In the genomic region with DNA sequence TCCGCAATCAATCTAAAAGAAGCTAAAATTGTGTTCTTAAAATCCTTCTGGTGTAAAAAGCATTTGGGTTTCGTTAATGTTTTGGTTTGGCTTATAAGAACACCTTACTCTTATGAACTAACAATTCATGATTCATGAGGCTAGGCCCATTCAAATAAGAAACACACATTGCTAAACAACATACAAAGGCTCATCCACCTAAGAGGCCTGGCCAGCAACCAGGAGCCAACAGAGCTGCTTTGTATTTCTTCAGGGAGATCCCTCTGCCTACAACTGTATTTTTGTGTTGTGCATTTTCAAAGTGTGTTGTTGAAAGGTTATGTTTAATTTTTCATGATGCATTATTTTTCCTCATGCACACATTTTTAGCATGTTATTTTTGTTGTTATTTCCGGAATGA, we compare ENCODE assay signal across 1 cellular context.
TF ChIP-seq lines count a peak whose summit lies in the region.

No MANE protein-coding gene starts in this region.

TF ChIP-seq in HepG2, 621 proteins besides CTCF, POLR2A, EP300 and RAD21 (continued from another document):
- TF ChIP-seq, protein P1, sequence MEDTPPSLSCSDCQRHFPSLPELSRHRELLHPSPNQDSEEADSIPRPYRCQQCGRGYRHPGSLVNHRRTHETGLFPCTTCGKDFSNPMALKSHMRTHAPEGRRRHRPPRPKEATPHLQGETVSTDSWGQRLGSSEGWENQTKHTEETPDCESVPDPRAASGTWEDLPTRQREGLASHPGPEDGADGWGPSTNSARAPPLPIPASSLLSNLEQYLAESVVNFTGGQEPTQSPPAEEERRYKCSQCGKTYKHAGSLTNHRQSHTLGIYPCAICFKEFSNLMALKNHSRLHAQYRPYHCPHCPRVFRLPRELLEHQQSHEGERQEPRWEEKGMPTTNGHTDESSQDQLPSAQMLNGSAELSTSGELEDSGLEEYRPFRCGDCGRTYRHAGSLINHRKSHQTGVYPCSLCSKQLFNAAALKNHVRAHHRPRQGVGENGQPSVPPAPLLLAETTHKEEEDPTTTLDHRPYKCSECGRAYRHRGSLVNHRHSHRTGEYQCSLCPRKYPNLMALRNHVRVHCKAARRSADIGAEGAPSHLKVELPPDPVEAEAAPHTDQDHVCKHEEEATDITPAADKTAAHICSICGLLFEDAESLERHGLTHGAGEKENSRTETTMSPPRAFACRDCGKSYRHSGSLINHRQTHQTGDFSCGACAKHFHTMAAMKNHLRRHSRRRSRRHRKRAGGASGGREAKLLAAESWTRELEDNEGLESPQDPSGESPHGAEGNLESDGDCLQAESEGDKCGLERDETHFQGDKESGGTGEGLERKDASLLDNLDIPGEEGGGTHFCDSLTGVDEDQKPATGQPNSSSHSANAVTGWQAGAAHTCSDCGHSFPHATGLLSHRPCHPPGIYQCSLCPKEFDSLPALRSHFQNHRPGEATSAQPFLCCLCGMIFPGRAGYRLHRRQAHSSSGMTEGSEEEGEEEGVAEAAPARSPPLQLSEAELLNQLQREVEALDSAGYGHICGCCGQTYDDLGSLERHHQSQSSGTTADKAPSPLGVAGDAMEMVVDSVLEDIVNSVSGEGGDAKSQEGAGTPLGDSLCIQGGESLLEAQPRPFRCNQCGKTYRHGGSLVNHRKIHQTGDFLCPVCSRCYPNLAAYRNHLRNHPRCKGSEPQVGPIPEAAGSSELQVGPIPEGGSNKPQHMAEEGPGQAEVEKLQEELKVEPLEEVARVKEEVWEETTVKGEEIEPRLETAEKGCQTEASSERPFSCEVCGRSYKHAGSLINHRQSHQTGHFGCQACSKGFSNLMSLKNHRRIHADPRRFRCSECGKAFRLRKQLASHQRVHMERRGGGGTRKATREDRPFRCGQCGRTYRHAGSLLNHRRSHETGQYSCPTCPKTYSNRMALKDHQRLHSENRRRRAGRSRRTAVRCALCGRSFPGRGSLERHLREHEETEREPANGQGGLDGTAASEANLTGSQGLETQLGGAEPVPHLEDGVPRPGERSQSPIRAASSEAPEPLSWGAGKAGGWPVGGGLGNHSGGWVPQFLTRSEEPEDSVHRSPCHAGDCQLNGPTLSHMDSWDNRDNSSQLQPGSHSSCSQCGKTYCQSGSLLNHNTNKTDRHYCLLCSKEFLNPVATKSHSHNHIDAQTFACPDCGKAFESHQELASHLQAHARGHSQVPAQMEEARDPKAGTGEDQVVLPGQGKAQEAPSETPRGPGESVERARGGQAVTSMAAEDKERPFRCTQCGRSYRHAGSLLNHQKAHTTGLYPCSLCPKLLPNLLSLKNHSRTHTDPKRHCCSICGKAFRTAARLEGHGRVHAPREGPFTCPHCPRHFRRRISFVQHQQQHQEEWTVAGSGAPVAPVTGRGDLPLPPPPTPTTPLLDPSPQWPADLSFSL (CRISPR knock-in tag; IDR thresholded peaks at IDR 0.05), result 0 out of 2 replicates have a peak, but pooled peaks have one; percentile 58
- TF ChIP-seq KAT8 (CRISPR knock-in tag; IDR thresholded peaks at IDR 0.05) (peak; percentile 35; the same call in 1 of the 2 replicates), DNMT3B (CRISPR knock-in tag; conservative IDR thresholded peaks at IDR 0.05) (no peak), WIZ (CRISPR knock-in tag; IDR thresholded peaks at IDR 0.05) (no peak), CCAR2 (optimal IDR thresholded peaks at IDR 0.05; ENCODE audit: low read depth, low read length) (no peak), ATAD3A (CRISPR knock-in tag; IDR thresholded peaks at IDR 0.05) (no peak), ZFX (CRISPR knock-in tag; IDR thresholded peaks at IDR 0.05; ENCODE audit: low read depth) (peak; percentile 25; the same call in 1 of the 2 replicates), ZNF572 (CRISPR knock-in tag; IDR thresholded peaks at IDR 0.05) (no peak), IRF2 (CRISPR knock-in tag; IDR thresholded peaks at IDR 0.05) (no peak), ZNF441 (CRISPR knock-in tag; IDR thresholded peaks at IDR 0.05; ENCODE audit: borderline replicate concordance) (no peak), KLF13 (CRISPR knock-in tag; IDR thresholded peaks at IDR 0.05) (no peak), FOXO1 (CRISPR knock-in tag; IDR thresholded peaks at IDR 0.05) (no peak), ERF (CRISPR knock-in tag; IDR thresholded peaks at IDR 0.05) (0 out of 2 replicates have a peak, but pooled peaks have one; percentile 20), THAP11 (CRISPR knock-in tag; IDR thresholded peaks at IDR 0.05) (peak; percentile 10; the same call in 1 of the 2 replicates), RBM22 (optimal IDR thresholded peaks at IDR 0.05; ENCODE audit: low read length) (peak; percentile 40), GLI4 (CRISPR knock-in tag; IDR thresholded peaks at IDR 0.05; ENCODE audit: borderline replicate concordance) (no peak), TAF1 (CRISPR knock-in tag; IDR thresholded peaks at IDR 0.05) (no peak)
- TF ChIP-seq, protein P2, sequence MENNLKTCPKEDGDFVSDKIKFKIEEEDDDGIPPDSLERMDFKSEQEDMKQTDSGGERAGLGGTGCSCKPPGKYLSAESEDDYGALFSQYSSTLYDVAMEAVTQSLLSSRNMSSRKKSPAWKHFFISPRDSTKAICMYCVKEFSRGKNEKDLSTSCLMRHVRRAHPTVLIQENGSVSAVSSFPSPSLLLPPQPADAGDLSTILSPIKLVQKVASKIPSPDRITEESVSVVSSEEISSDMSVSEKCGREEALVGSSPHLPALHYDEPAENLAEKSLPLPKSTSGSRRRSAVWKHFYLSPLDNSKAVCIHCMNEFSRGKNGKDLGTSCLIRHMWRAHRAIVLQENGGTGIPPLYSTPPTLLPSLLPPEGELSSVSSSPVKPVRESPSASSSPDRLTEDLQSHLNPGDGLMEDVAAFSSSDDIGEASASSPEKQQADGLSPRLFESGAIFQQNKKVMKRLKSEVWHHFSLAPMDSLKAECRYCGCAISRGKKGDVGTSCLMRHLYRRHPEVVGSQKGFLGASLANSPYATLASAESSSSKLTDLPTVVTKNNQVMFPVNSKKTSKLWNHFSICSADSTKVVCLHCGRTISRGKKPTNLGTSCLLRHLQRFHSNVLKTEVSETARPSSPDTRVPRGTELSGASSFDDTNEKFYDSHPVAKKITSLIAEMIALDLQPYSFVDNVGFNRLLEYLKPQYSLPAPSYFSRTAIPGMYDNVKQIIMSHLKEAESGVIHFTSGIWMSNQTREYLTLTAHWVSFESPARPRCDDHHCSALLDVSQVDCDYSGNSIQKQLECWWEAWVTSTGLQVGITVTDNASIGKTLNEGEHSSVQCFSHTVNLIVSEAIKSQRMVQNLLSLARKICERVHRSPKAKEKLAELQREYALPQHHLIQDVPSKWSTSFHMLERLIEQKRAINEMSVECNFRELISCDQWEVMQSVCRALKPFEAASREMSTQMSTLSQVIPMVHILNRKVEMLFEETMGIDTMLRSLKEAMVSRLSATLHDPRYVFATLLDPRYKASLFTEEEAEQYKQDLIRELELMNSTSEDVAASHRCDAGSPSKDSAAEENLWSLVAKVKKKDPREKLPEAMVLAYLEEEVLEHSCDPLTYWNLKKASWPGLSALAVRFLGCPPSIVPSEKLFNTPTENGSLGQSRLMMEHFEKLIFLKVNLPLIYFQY (CRISPR knock-in tag; IDR thresholded peaks at IDR 0.05; ENCODE audit: borderline replicate concordance), result no peak
- TF ChIP-seq, protein P3, sequence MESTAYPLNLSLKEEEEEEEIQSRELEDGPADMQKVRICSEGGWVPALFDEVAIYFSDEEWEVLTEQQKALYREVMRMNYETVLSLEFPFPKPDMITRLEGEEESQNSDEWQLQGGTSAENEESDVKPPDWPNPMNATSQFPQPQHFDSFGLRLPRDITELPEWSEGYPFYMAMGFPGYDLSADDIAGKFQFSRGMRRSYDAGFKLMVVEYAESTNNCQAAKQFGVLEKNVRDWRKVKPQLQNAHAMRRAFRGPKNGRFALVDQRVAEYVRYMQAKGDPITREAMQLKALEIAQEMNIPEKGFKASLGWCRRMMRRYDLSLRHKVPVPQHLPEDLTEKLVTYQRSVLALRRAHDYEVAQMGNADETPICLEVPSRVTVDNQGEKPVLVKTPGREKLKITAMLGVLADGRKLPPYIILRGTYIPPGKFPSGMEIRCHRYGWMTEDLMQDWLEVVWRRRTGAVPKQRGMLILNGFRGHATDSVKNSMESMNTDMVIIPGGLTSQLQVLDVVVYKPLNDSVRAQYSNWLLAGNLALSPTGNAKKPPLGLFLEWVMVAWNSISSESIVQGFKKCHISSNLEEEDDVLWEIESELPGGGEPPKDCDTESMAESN (CRISPR knock-in tag; conservative IDR thresholded peaks at IDR 0.05), result no peak
- TF ChIP-seq, protein P4, sequence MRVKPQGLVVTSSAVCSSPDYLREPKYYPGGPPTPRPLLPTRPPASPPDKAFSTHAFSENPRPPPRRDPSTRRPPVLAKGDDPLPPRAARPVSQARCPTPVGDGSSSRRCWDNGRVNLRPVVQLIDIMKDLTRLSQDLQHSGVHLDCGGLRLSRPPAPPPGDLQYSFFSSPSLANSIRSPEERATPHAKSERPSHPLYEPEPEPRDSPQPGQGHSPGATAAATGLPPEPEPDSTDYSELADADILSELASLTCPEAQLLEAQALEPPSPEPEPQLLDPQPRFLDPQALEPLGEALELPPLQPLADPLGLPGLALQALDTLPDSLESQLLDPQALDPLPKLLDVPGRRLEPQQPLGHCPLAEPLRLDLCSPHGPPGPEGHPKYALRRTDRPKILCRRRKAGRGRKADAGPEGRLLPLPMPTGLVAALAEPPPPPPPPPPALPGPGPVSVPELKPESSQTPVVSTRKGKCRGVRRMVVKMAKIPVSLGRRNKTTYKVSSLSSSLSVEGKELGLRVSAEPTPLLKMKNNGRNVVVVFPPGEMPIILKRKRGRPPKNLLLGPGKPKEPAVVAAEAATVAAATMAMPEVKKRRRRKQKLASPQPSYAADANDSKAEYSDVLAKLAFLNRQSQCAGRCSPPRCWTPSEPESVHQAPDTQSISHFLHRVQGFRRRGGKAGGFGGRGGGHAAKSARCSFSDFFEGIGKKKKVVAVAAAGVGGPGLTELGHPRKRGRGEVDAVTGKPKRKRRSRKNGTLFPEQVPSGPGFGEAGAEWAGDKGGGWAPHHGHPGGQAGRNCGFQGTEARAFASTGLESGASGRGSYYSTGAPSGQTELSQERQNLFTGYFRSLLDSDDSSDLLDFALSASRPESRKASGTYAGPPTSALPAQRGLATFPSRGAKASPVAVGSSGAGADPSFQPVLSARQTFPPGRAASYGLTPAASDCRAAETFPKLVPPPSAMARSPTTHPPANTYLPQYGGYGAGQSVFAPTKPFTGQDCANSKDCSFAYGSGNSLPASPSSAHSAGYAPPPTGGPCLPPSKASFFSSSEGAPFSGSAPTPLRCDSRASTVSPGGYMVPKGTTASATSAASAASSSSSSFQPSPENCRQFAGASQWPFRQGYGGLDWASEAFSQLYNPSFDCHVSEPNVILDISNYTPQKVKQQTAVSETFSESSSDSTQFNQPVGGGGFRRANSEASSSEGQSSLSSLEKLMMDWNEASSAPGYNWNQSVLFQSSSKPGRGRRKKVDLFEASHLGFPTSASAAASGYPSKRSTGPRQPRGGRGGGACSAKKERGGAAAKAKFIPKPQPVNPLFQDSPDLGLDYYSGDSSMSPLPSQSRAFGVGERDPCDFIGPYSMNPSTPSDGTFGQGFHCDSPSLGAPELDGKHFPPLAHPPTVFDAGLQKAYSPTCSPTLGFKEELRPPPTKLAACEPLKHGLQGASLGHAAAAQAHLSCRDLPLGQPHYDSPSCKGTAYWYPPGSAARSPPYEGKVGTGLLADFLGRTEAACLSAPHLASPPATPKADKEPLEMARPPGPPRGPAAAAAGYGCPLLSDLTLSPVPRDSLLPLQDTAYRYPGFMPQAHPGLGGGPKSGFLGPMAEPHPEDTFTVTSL (CRISPR knock-in tag; IDR thresholded peaks at IDR 0.05; ENCODE audit: borderline replicate concordance), result no peak
- TF ChIP-seq, protein P5, sequence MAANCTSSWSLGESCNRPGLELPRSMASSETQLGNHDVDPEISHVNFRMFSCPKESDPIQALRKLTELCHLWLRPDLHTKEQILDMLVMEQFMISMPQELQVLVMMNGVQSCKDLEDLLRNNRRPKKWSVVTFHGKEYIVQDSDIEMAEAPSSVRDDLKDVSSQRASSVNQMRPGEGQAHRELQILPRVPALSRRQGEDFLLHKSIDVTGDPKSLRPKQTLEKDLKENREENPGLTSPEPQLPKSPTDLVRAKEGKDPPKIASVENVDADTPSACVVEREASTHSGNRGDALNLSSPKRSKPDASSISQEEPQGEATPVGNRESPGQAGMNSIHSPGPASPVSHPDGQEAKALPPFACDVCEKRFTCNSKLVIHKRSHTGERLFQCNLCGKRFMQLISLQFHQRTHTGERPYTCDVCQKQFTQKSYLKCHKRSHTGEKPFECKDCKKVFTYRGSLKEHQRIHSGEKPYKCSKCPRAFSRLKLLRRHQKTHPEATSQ (CRISPR knock-in tag; IDR thresholded peaks at IDR 0.05; ENCODE audit: borderline replicate concordance), result 0 out of 2 replicates have a peak, but pooled peaks have one; percentile 19
- TF ChIP-seq, protein P6, sequence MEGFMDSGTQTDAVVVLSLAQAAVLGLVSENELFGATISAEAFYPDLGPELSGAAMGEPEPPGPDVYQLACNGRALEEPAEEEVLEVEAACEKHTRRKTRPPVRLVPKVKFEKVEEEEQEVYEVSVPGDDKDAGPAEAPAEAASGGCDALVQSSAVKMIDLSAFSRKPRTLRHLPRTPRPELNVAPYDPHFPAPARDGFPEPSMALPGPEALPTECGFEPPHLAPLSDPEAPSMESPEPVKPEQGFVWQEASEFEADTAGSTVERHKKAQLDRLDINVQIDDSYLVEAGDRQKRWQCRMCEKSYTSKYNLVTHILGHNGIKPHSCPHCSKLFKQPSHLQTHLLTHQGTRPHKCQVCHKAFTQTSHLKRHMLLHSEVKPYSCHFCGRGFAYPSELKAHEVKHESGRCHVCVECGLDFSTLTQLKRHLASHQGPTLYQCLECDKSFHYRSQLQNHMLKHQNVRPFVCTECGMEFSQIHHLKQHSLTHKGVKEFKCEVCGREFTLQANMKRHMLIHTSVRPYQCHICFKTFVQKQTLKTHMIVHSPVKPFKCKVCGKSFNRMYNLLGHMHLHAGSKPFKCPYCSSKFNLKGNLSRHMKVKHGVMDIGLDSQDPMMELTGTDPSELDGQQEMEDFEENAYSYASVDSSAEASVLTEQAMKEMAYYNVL (CRISPR knock-in tag; IDR thresholded peaks at IDR 0.05; ENCODE audit: borderline replicate concordance), result no peak
- TF ChIP-seq, protein P7, sequence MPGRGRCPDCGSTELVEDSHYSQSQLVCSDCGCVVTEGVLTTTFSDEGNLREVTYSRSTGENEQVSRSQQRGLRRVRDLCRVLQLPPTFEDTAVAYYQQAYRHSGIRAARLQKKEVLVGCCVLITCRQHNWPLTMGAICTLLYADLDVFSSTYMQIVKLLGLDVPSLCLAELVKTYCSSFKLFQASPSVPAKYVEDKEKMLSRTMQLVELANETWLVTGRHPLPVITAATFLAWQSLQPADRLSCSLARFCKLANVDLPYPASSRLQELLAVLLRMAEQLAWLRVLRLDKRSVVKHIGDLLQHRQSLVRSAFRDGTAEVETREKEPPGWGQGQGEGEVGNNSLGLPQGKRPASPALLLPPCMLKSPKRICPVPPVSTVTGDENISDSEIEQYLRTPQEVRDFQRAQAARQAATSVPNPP (CRISPR knock-in tag; IDR thresholded peaks at IDR 0.05), result no peak
- TF ChIP-seq, protein P8, sequence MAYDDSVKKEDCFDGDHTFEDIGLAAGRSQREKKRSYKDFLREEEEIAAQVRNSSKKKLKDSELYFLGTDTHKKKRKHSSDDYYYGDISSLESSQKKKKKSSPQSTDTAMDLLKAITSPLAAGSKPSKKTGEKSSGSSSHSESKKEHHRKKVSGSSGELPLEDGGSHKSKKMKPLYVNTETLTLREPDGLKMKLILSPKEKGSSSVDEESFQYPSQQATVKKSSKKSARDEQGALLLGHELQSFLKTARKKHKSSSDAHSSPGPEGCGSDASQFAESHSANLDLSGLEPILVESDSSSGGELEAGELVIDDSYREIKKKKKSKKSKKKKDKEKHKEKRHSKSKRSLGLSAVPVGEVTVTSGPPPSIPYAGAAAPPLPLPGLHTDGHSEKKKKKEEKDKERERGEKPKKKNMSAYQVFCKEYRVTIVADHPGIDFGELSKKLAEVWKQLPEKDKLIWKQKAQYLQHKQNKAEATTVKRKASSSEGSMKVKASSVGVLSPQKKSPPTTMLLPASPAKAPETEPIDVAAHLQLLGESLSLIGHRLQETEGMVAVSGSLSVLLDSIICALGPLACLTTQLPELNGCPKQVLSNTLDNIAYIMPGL (CRISPR knock-in tag; IDR thresholded peaks at IDR 0.05; ENCODE audit: borderline replicate concordance in 1 of 2, low read depth in 1 of 2), result no peak
